ENCODE assay signal across 7 cellular contexts in the genomic region with DNA sequence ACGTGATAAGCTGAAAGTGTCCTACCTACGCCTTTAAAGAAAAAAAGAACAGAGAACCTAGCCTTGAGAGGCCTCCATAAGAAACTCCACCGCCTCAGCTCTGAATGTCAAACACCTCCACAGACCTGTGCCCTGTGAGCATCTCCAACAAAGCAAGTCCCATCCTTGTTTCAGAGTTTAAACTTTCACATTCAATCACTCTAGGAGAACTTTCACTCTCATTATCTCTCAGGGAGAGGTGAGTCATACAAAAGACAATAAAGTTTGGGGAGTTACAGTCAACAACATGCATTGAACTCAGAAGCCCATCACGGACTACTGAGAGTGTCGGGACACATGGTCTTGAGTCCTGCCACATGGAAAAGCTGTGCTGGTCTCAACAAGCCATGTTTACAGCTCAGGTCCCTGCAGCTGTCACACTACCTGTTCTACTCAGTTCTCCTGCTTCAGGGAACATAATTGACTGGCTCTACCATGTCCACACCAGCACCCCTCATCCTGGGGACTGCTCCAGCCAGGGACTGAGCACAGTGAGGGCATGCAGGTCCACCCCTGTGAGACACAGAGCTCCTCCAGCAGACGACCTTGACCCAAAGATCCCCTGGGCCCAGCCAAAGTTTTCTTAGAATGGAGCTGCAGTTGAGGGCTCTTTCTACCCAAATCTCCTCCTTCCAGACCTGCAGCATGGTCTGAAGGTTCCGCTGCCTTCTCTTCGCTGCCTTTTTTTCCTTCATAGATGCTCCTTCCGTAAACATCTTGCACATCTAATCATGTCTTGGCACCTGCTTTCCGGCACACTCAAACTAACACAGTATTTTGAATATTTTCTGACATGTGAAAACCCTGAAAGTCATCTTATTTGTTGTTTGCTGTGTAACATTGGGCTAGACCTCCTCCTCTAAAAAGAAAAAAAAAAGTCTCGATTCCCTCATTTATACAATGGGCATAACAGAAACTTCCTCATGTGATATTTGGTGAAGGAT.
DNase-seq lines count a peak whose midpoint lies in the region; ATAC-seq and TF ChIP-seq lines count a peak whose summit lies in the region.

No MANE protein-coding gene starts in this region.

- peaks cover 22% of the 10 kb centered on the region for H3K27me3 ChIP-seq in A673 (replicated peaks; ENCODE audit: insufficient read depth, low read depth, low read length, poor library complexity)

- peak; percentile 54 for TF ChIP-seq POLR2A in GM19193 (IDR thresholded peaks at IDR 0.05; ENCODE audit: extremely low read depth, insufficient read depth, insufficient read length)

- CTCF ChIA-PET in A673 (lab: Charles Lee) = no interaction called here

- ATAC-seq in HG02981 (IDR thresholded peaks at IDR 0.05; ENCODE audit: unreplicated experiment) = peak; percentile 49
- peak; percentile 1 for ATAC-seq in T-helper 17 cell

- H3K27me3 Mint-ChIP-seq in T-helper 17 cell (no peaks in the 10 kb centered on the region), CD14-positive monocyte (ENCODE audit: low read depth in 3 of 3) (peaks cover 2% of the 10 kb centered on the region in 3 donors)

- DNase-seq in T-helper 17 cell (no peak), fibroblast of the aortic adventitia (ENCODE audit: low read depth) (peak; percentile 52), KG1 (lab: John Stamatoyannopoulos, UW) (no peak), CD14-positive monocyte (ENCODE audit: low spot score) (no peak), A673 (ENCODE audit: low spot score) (no peak)

- POLR2A ChIA-PET in A673 (lab: Charles Lee; ENCODE audit: low non-redundant PET) = no interaction called here

- H3K4me3 ChIP-seq in fibroblast of the aortic adventitia (ENCODE audit: low read depth, low read length) = no peak overlapping the region
- H3K4me3 ChIP-seq in A673 (ENCODE audit: low read depth, low read length, poor library complexity, severe bottlenecking) = no peak overlapping the region

- no peaks in the 10 kb centered on the region for H3K36me3 ChIP-seq in A673 (ENCODE audit: insufficient read depth, low read length, poor library complexity, severe bottlenecking)

- H3K36me3 Mint-ChIP-seq in T-helper 17 cell (ENCODE audit: low read depth) (peaks cover 33% of the 10 kb centered on the region), CD14-positive monocyte (peaks cover 10 to 33% of the 10 kb centered on the region in 2 donors)

- TF ChIP-seq CTCF in fibroblast of the aortic adventitia (IDR thresholded peaks at IDR 0.05; ENCODE audit: insufficient read depth, low read length) (no peak), CD14-positive monocyte (IDR thresholded peaks at IDR 0.05) (no peak), A673 (conservative IDR thresholded peaks at IDR 0.05; ENCODE audit: low read depth, low read length) (no peak)

- intact Hi-C loops in CD14-positive monocyte (cut with micrococcal nuclease) (no loop called here), A673 (cut with micrococcal nuclease; ENCODE audit: unreplicated experiment) (no loop called here)

- peaks cover 84% of the 10 kb centered on the region for H3K4me1 Mint-ChIP-seq in T-helper 17 cell
- H3K4me1 Mint-ChIP-seq in CD14-positive monocyte = peaks cover 6% of the 10 kb centered on the region

- no peak overlapping the region for H3K27ac ChIP-seq in A673 (ENCODE audit: low read depth, low read length, poor library complexity, severe bottlenecking)

- H3K27ac Mint-ChIP-seq in T-helper 17 cell (peak overlapping the region; percentile 100), CD14-positive monocyte (peak overlapping the region in 1 of 7 donors; percentile 17)

- H3K4me3 Mint-ChIP-seq in T-helper 17 cell = peak overlapping the region; percentile 89
- no peak overlapping the region for H3K4me3 Mint-ChIP-seq in CD14-positive monocyte

- H3K9me3 ChIP-seq in T-helper 17 cell (ENCODE audit: control insufficient read depth, low read length, poor library complexity, severe bottlenecking) = no peaks in the 10 kb centered on the region
- no peaks in the 10 kb centered on the region for H3K9me3 ChIP-seq in A673 (ENCODE audit: low read depth, low read length, poor library complexity, severe bottlenecking)

- H3K9me3 Mint-ChIP-seq in CD14-positive monocyte = peaks cover 0 to 2% (median 0%) of the 10 kb centered on the region in 7 donors

- no peaks in the 10 kb centered on the region for H3K4me1 ChIP-seq in A673 (ENCODE audit: insufficient read depth, low read length, poor library complexity, severe bottlenecking)

- BruUV-seq in A673 (replicated peaks; lab: Mats Ljungman, UMichigan) = no TSS peak
